In the genomic region with DNA sequence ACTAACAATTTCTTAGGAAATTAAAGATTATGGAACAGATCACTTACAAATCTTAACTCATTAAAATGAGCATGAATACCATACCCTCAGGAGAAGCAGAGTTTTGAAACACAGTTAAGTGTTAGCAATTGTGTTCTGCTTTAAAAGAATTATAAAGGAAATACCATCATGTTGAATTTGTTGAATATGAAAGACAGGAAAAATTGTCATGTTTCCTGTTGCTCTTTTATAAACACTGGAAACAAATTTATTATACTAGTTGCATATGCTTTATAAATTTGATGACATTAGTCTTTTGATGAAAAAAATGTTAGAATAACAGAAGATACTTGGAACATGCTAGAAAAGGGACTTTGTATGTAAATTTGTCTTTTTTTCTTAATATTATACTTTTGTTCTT, we compare ENCODE assay signal across 24 cellular contexts. TPM values are rescaled to one million over a fixed set of nuclear protein-coding genes. Genes with fewer than 3 reads are reported as not detected.
A peak's percentile ranks its signal among the peaks of the same experiment; 100 is the strongest.
DNase-seq lines count a peak whose midpoint lies in the region; ATAC-seq and TF ChIP-seq lines count a peak whose summit lies in the region.
"Had no signal": no experiment of that assay in that cellular context is flagged by ENCODE, and none has a peak within 500 bp of the region (broad histone marks: within the 10 kb centered on the region; RNA-seq: fewer than 3 reads in every experiment).

No MANE protein-coding gene starts in this region.

- H3K4me3 ChIP-seq in Panc1 (ENCODE audit: low read depth in 2 of 2, low read length in 2 of 2), result no peak overlapping the region
- H3K4me3 ChIP-seq in fibroblast of pulmonary artery (replicated peaks; ENCODE audit: low read depth, low read length), result no peak overlapping the region
- no peak overlapping the region for H3K4me3 ChIP-seq in smooth muscle cell
- H3K4me3 ChIP-seq: dorsolateral prefrontal cortex, SJCRH30 had no signal

- H2AFZ ChIP-seq in smooth muscle cell (ENCODE audit: low read depth), result no peak overlapping the region

- peaks cover 68% of the 10 kb centered on the region for H3K4me1 Mint-ChIP-seq in activated naive CD8-positive, alpha-beta T cell treated with anti-CD3 and anti-CD28 coated beads, Interleukin-2, amount 50 U/mL, for 24 hours
- peaks cover 35% of the 10 kb centered on the region for H3K4me1 Mint-ChIP-seq in activated naive CD8-positive, alpha-beta T cell treated with anti-CD3 and anti-CD28 coated beads for 36 hours

- H3K36me3 ChIP-seq in Panc1 (ENCODE audit: control insufficient read depth, insufficient read depth, low read length), result peaks cover 16% of the 10 kb centered on the region
- peaks cover 3% of the 10 kb centered on the region for H3K36me3 ChIP-seq in smooth muscle cell (ENCODE audit: low read depth)

- peak overlapping the region; percentile 46 for H3K4me3 Mint-ChIP-seq in activated naive CD8-positive, alpha-beta T cell treated with anti-CD3 and anti-CD28 coated beads, Interleukin-2, amount 50 U/mL, for 24 hours
- H3K4me3 Mint-ChIP-seq in activated naive CD8-positive, alpha-beta T cell treated with anti-CD3 and anti-CD28 coated beads for 36 hours, result no peak overlapping the region
- H3K4me3 Mint-ChIP-seq: activated CD8-positive, alpha-beta memory T cell treated with anti-CD3 and anti-CD28 coated beads, Interleukin-2, amount 10 ng/mL, durations not matched to agents 7 days and 5 days; CD4-positive, alpha-beta memory T cell; naive thymus-derived CD4-positive, alpha-beta T cell had no signal

- BruUV-seq in Panc1 (replicated peaks; lab: Mats Ljungman, UMichigan), result no TSS peak

- peaks cover 71% of the 10 kb centered on the region for H3K79me2 ChIP-seq in smooth muscle cell (ENCODE audit: low read depth)

- ATAC-seq in activated naive CD8-positive, alpha-beta T cell treated with anti-CD3 and anti-CD28 coated beads, Interleukin-2, amount 50 U/mL, for 24 hours, result no peak
- no peak for ATAC-seq in Panc1
- ATAC-seq in GM18520 (IDR thresholded peaks at IDR 0.05; ENCODE audit: unreplicated experiment), result no peak
- ATAC-seq: activated CD8-positive, alpha-beta memory T cell treated with anti-CD3 and anti-CD28 coated beads, Interleukin-2, amount 10 ng/mL, durations not matched to agents 7 days and 5 days; activated T-cell treated with anti-CD3 and anti-CD28 coated beads, Interleukin-2, amount 50 U/mL, for 72 hours; left lobe of liver; naive thymus-derived CD4-positive, alpha-beta T cell had no signal

- peak overlapping the region; percentile 6 for H3K4me2 ChIP-seq in smooth muscle cell

- CTCF ChIA-PET in Panc1 (lab: Charles Lee), result no interaction called here

- peak overlapping the region; percentile 71 for H3K27ac Mint-ChIP-seq in activated naive CD8-positive, alpha-beta T cell treated with anti-CD3 and anti-CD28 coated beads, Interleukin-2, amount 50 U/mL, for 24 hours
- no peak overlapping the region for H3K27ac Mint-ChIP-seq in activated naive CD8-positive, alpha-beta T cell treated with anti-CD3 and anti-CD28 coated beads for 36 hours
- H3K27ac Mint-ChIP-seq: activated CD8-positive, alpha-beta memory T cell treated with anti-CD3 and anti-CD28 coated beads, Interleukin-2, amount 10 ng/mL, durations not matched to agents 7 days and 5 days; CD4-positive, alpha-beta memory T cell; naive thymus-derived CD4-positive, alpha-beta T cell had no signal

- no peaks in the 10 kb centered on the region for H3K27me3 Mint-ChIP-seq in activated naive CD8-positive, alpha-beta T cell treated with anti-CD3 and anti-CD28 coated beads, Interleukin-2, amount 50 U/mL, for 24 hours
- no peaks in the 10 kb centered on the region for H3K27me3 Mint-ChIP-seq in activated naive CD8-positive, alpha-beta T cell treated with anti-CD3 and anti-CD28 coated beads for 36 hours
- H3K27me3 Mint-ChIP-seq: activated CD8-positive, alpha-beta memory T cell treated with anti-CD3 and anti-CD28 coated beads, Interleukin-2, amount 10 ng/mL, durations not matched to agents 7 days and 5 days; CD4-positive, alpha-beta memory T cell; naive thymus-derived CD4-positive, alpha-beta T cell had no signal

- intact Hi-C loops in Panc1 (cut with micrococcal nuclease; ENCODE audit: unreplicated experiment), result no loop called here
- intact Hi-C loops in posterior vena cava (cut with DNase I), result no loop called here

- TF ChIP-seq CTCF in Panc1 (IDR thresholded peaks at IDR 0.05) (no peak), fibroblast of pulmonary artery (IDR thresholded peaks at IDR 0.05; ENCODE audit: low read length, missing control alignments) (no peak), smooth muscle cell (IDR thresholded peaks at IDR 0.05; ENCODE audit: borderline replicate concordance, insufficient read depth, poor library complexity, severe bottlenecking) (no peak)

- no peaks in the 10 kb centered on the region for H3K9me3 Mint-ChIP-seq in activated naive CD8-positive, alpha-beta T cell treated with anti-CD3 and anti-CD28 coated beads, Interleukin-2, amount 50 U/mL, for 24 hours
- no peaks in the 10 kb centered on the region for H3K9me3 Mint-ChIP-seq in activated naive CD8-positive, alpha-beta T cell treated with anti-CD3 and anti-CD28 coated beads for 36 hours
- H3K9me3 Mint-ChIP-seq: activated T-cell treated with anti-CD3 and anti-CD28 coated beads, Interleukin-2, amount 50 U/mL, for 72 hours; CD4-positive, alpha-beta memory T cell had no signal

- peaks cover 34% of the 10 kb centered on the region for H3K4me1 ChIP-seq in Panc1 (ENCODE audit: control insufficient read depth, insufficient read depth, low read length)
- peaks cover 19% of the 10 kb centered on the region for H3K4me1 ChIP-seq in smooth muscle cell (ENCODE audit: low read depth)

- H3K9me3 ChIP-seq in Panc1 (ENCODE audit: control insufficient read depth, insufficient read depth, low read depth, low read length) (no peaks in the 10 kb centered on the region), smooth muscle cell (replicated peaks; ENCODE audit: low read depth) (no peaks in the 10 kb centered on the region)
- H3K9me3 ChIP-seq: SJCRH30 had no signal

- no peaks in the 10 kb centered on the region for H4K20me1 ChIP-seq in smooth muscle cell (ENCODE audit: low read depth)

- H3K27ac ChIP-seq in Panc1 (ENCODE audit: low read length), result peak overlapping the region; percentile 89
- H3K27ac ChIP-seq in smooth muscle cell (ENCODE audit: low read depth), result no peak overlapping the region
- H3K27ac ChIP-seq: SJCRH30 had no signal

- peaks cover 30% of the 10 kb centered on the region for H3K36me3 Mint-ChIP-seq in activated naive CD8-positive, alpha-beta T cell treated with anti-CD3 and anti-CD28 coated beads, Interleukin-2, amount 50 U/mL, for 24 hours (ENCODE audit: low read depth)
- peaks cover 38% of the 10 kb centered on the region for H3K36me3 Mint-ChIP-seq in activated naive CD8-positive, alpha-beta T cell treated with anti-CD3 and anti-CD28 coated beads for 36 hours

- in situ Hi-C loops in Panc1 (cut with HindIII; ENCODE audit: low pct_unique_long_range_greater_than_20kb, low sequenced_read_pairs), result no loop called here

- no peaks in the 10 kb centered on the region for H3K27me3 ChIP-seq in Panc1 (ENCODE audit: control insufficient read depth, insufficient read depth, low read length)
- H3K27me3 ChIP-seq in smooth muscle cell (ENCODE audit: low read depth), result no peaks in the 10 kb centered on the region
- H3K27me3 ChIP-seq: dorsolateral prefrontal cortex, SJCRH30 had no signal

- POLR2A ChIA-PET in Panc1 (lab: Charles Lee), result no interaction called here

- DNase-seq in activated naive CD8-positive, alpha-beta T cell treated with anti-CD3 and anti-CD28 coated beads, Interleukin-2, amount 50 U/mL, for 24 hours, result no peak
- DNase-seq in activated naive CD8-positive, alpha-beta T cell treated with anti-CD3 and anti-CD28 coated beads for 36 hours, result no peak
- DNase-seq in Panc1 (ENCODE audit: low read depth, low spot score) (no peak), fibroblast of pulmonary artery (ENCODE audit: low read depth) (peak; percentile 44), smooth muscle cell (lab: John Stamatoyannopoulos, UW; ENCODE audit: unreplicated experiment) (no peak), posterior vena cava (ENCODE audit: low spot score) (no peak), SKM-1 (lab: John Stamatoyannopoulos, UW; ENCODE audit: unreplicated experiment) (no peak)
- DNase-seq: activated CD4-positive, alpha-beta T cell treated with anti-CD3 and anti-CD28 coated beads, Interleukin-2, amount 50 U/mL, for 1 hour; activated CD4-positive, CD25-positive, alpha-beta regulatory T cell; activated CD8-positive, alpha-beta memory T cell treated with anti-CD3 and anti-CD28 coated beads, Interleukin-2, amount 10 ng/mL, durations not matched to agents 7 days and 5 days; activated naive CD4-positive, alpha-beta T cell; activated T-cell treated with anti-CD3 and anti-CD28 coated beads, Interleukin-2, amount 50 U/mL, for 72 hours; CD4-positive, alpha-beta memory T cell; dorsolateral prefrontal cortex; naive thymus-derived CD4-positive, alpha-beta T cell; NCI-H1436 treated with DMSO at 0.1 percent for 48 hours; NCI-H2081 treated with DMSO at 0.1 percent for 48 hours; NCI-H226; NCI-H748 treated with DMSO at 0.1 percent for 48 hours; SJCRH30; stimulated activated naive CD4-positive, alpha-beta T cell; T-helper 1 cell had no signal

- peaks cover 6% of the 10 kb centered on the region for H3F3A ChIP-seq in smooth muscle cell (ENCODE audit: low read depth)

- no peak overlapping the region for H3K9ac ChIP-seq in smooth muscle cell (ENCODE audit: low read depth)

RNA-seq across cellular contexts. Expression of gene VMP1, which starts 59.7 kb away (rescaled TPM):
- total RNA-seq in activated naive CD8-positive, alpha-beta T cell treated with anti-CD3 and anti-CD28 coated beads for 36 hours, result 100 to 1,000 TPM; 137 to 143 TPM
- total RNA-seq in Panc1 (2021; ENCODE audit: unreplicated experiment) (281 TPM), smooth muscle cell (514 and 545 TPM in 2 replicates), posterior vena cava (100 to 1,000 TPM; 259 to 390 TPM)
- 139 TPM for polyA plus RNA-seq in Panc1 (2012; ENCODE audit: insufficient read length)
- 102 and 116 TPM in 2 replicates for polyA plus RNA-seq in smooth muscle cell

RNA-seq across cellular contexts. Expression of gene PTRH2, which starts 59.9 kb away (rescaled TPM):
- total RNA-seq in activated naive CD8-positive, alpha-beta T cell treated with anti-CD3 and anti-CD28 coated beads for 36 hours, result 10 to 100 TPM; 52.7 to 55.2 TPM
- 40.2 TPM for total RNA-seq in Panc1 (2021; ENCODE audit: unreplicated experiment)
- polyA plus RNA-seq in Panc1 (2012; ENCODE audit: insufficient read length), result 36.1 TPM
- 11.4 and 28.2 TPM in 2 replicates for total RNA-seq in smooth muscle cell
- polyA plus RNA-seq in smooth muscle cell, result 26.2 and 27.5 TPM in 2 replicates
- 10 to 100 TPM; 13.0 to 17.4 TPM for total RNA-seq in posterior vena cava
